Comparison of ENCODE assay signal across 9 cellular contexts in the genomic region with DNA sequence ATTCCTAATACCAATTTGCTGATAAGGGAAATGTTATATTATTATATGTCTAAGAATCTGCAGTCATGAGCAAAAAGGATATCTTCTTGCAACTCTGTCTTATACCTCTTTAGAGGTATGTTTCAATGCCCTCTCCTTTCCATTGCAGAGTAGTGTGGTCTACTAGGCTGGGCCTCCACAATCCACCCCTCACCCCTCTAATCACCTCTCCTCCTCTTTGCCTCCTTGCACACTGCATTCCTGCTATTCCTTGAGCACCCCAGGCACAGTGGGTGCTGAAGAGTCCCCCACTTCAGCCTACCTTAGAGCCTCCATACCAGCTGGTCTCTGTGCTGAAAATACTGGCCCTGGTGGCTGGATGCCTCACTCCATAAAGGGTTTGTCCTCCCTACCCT. TPM values are rescaled to one million over a fixed set of nuclear protein-coding genes. Genes with fewer than 3 reads are reported as not detected.
DNase-seq lines count a peak whose midpoint lies in the region; ATAC-seq and TF ChIP-seq lines count a peak whose summit lies in the region.
"Had no signal": no experiment of that assay in that cellular context is flagged by ENCODE, and none has a peak within 500 bp of the region (broad histone marks: within the 10 kb centered on the region; RNA-seq: fewer than 3 reads in every experiment).

No MANE protein-coding gene starts in this region.

- BruUV-seq in Calu3 (replicated peaks; lab: Mats Ljungman, UMichigan), result no TSS peak

- no peak overlapping the region for H3K9ac ChIP-seq in colonic mucosa (ENCODE audit: low read depth in 2 of 2, low read length in 2 of 2)

- H3K4me1 Mint-ChIP-seq in Calu3 (ENCODE audit: low read depth, unreplicated experiment), result no peaks in the 10 kb centered on the region
- H3K4me1 Mint-ChIP-seq in osteocyte (ENCODE audit: unreplicated experiment), result peaks cover 45% of the 10 kb centered on the region

- H3K27me3 ChIP-seq in heart left ventricle (no peaks in the 10 kb centered on the region), colonic mucosa (no peaks in the 10 kb centered on the region), vagina (peaks cover 3% of the 10 kb centered on the region)

- TF ChIP-seq POLR2A in heart left ventricle (IDR thresholded peaks at IDR 0.05), result no peak
- TF ChIP-seq POLR2A in vagina (IDR thresholded peaks at IDR 0.05), result no peak

- peaks cover 0 to 69% (median 50%) of the 10 kb centered on the region in 12 donors for H3K4me1 ChIP-seq in heart left ventricle
- no peaks in the 10 kb centered on the region for H3K4me1 ChIP-seq in colonic mucosa
- H3K4me1 ChIP-seq in vagina, result peaks cover 60% of the 10 kb centered on the region

- no peaks in the 10 kb centered on the region for H3K9me3 Mint-ChIP-seq in Calu3 (ENCODE audit: low read depth, unreplicated experiment)
- no peaks in the 10 kb centered on the region for H3K9me3 Mint-ChIP-seq in osteocyte (ENCODE audit: unreplicated experiment)

- no peak overlapping the region for H3K4me3 Mint-ChIP-seq in Calu3 (ENCODE audit: low read depth, unreplicated experiment)
- no peak overlapping the region for H3K4me3 Mint-ChIP-seq in osteocyte (ENCODE audit: unreplicated experiment)

- no peak for ATAC-seq in heart left ventricle
- no peak for ATAC-seq in left ventricle myocardium superior
- peak; percentile 24 for ATAC-seq in HG03139 (IDR thresholded peaks at IDR 0.05; ENCODE audit: unreplicated experiment)

- H3K27ac ChIP-seq in heart left ventricle (peak overlapping the region in 8 of 12 donors; percentile 26 to 93 (median 76)), colonic mucosa (peak overlapping the region; percentile 29), vagina (peak overlapping the region; percentile 92)

- no peak for DNase-seq in heart left ventricle
- DNase-seq in left ventricle myocardium superior, result no peak
- no peak for DNase-seq in colonic mucosa
- DNase-seq in vagina (ENCODE audit: extremely low spot score in 2 of 2), result no peak
- DNase-seq in Calu3, result no peak
- no peak for DNase-seq in NK-92 treated with Interleukin-12 subunit alpha and Interleukin-12 subunit beta, amount 100 ng/mL, for 24 hours (lab: John Stamatoyannopoulos, UW)
- DNase-seq in osteocyte (ENCODE audit: extremely low spot score, unreplicated experiment), result no peak
- DNase-seq: NCI-H345 had no signal

- TF ChIP-seq CTCF in heart left ventricle (IDR thresholded peaks at IDR 0.05), result no peak
- no peak for TF ChIP-seq CTCF in colonic mucosa (IDR thresholded peaks at IDR 0.05)
- no peak for TF ChIP-seq CTCF in vagina (IDR thresholded peaks at IDR 0.05)
- no peak for TF ChIP-seq CTCF in Calu3 (IDR thresholded peaks at IDR 0.05; ENCODE audit: unreplicated experiment)
- TF ChIP-seq CTCF in osteocyte (IDR thresholded peaks at IDR 0.05), result no peak

- H3K36me3 ChIP-seq in heart left ventricle (peaks cover 0 to 7% (median under 1%) of the 10 kb centered on the region in 9 donors), colonic mucosa (no peaks in the 10 kb centered on the region), vagina (no peaks in the 10 kb centered on the region)

- CTCF ChIA-PET in Calu3 (lab: Charles Lee), result interaction anchor here (0.7 kb wide), 1 partner anchor 339 kb away, joined by 3 read pairs; no protein-coding TSS in a partner anchor

- no peaks in the 10 kb centered on the region for H3K27me3 Mint-ChIP-seq in Calu3 (ENCODE audit: unreplicated experiment)
- H3K27me3 Mint-ChIP-seq in osteocyte (ENCODE audit: unreplicated experiment), result no peaks in the 10 kb centered on the region

- no peak overlapping the region for H3K27ac Mint-ChIP-seq in Calu3 (ENCODE audit: unreplicated experiment)
- no peak overlapping the region for H3K27ac Mint-ChIP-seq in osteocyte (ENCODE audit: unreplicated experiment)

- H3K36me3 Mint-ChIP-seq in Calu3 (ENCODE audit: insufficient read depth, unreplicated experiment) (no peaks in the 10 kb centered on the region), osteocyte (ENCODE audit: unreplicated experiment) (peaks cover 12% of the 10 kb centered on the region)

- intact Hi-C loops in heart left ventricle (cut with DNase I), result loop anchor here in 1 of 10 donors (5.0 kb wide), 1 partner anchor 38 kb away; no protein-coding TSS in a partner anchor
- intact Hi-C loops in left ventricle myocardium superior (cut with micrococcal nuclease), result no loop called here
- intact Hi-C loops in colonic mucosa (cut with DNase I), result no loop called here
- intact Hi-C loops in vagina (cut with DNase I), result no loop called here
- intact Hi-C loops in Calu3 (cut with micrococcal nuclease; ENCODE audit: unreplicated experiment), result no loop called here

- H3K4me3 ChIP-seq in heart left ventricle, result peak overlapping the region in 1 of 12 donors; percentile 18
- no peak overlapping the region for H3K4me3 ChIP-seq in colonic mucosa
- H3K4me3 ChIP-seq in vagina, result no peak overlapping the region

- no peaks in the 10 kb centered on the region for H3K9me3 ChIP-seq in heart left ventricle
- no peaks in the 10 kb centered on the region for H3K9me3 ChIP-seq in colonic mucosa
- H3K9me3 ChIP-seq in vagina, result no peaks in the 10 kb centered on the region

RNA-seq across cellular contexts. Expression of a gene that starts 26.9 kb away (rescaled TPM):
- total RNA-seq in heart left ventricle (10 to 100 TPM in 5 of 9 donors, 1 to 10 TPM in 4; 5.7 to 18.0 (median 10.2) TPM), left ventricle myocardium superior (11.5 TPM), colonic mucosa (1 to 10 TPM; 1.9 to 2.5 TPM), vagina (11.5 TPM), Calu3 (2022) (4.5 and 7.1 TPM in 2 replicates), osteocyte (7.6 and 8.3 TPM in 2 replicates)
- 1 to 10 TPM; 3.1 to 4.9 TPM for polyA plus RNA-seq in heart left ventricle

Comparison
In these comparisons a context has a peak if more than half of its experiments do, and no peak if none do; other contexts are left out.
1. H3K27ac ChIP-seq: peak in every context shown above with its lines; median percentile 92 in vagina; 76 in heart left ventricle; 29 in colonic mucosa.